9 cellular contexts compared by ENCODE assay signal in the genomic region with DNA sequence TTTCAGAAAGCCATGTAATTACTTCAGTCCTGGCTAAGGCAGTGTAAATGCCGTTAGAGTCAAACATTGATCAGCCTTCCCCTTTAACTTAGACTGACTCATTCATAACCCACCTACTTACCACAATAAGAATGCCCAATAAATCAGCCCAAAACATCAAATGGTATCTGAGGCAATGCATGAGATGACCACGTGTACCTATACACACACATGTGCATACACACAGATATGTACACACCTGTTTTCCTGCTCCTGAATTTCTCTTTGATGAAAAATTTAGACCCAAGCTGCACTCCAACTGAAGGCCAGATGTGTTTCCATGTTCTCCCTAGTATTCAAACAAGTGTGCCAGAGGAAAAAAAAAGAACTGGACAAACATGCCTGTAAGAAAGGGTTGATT. TPM values are rescaled to one million over a fixed set of nuclear protein-coding genes. Genes with fewer than 3 reads are reported as not detected.
"Had no signal": no experiment of that assay in that cellular context is flagged by ENCODE, and none has a peak within 500 bp of the region (broad histone marks: within the 10 kb centered on the region; RNA-seq: fewer than 3 reads in every experiment).

No MANE protein-coding gene starts in this region.

- ATAC-seq: GM12878 had no signal

- H3K4me3 ChIP-seq: GM12878 had no signal

- DNase-seq: GDM1, GF-D8 had no signal

- FAIRE-seq: G401.6, GM12878, GM12891, GM12892, GM18507, GM19239 had no signal

RNA-seq across cellular contexts. Expression of gene PDE1C, which starts 30.3 kb away (rescaled TPM):
- total RNA-seq: G401 had no signal
